ENCODE assay signal across 8 cellular contexts in the genomic region with DNA sequence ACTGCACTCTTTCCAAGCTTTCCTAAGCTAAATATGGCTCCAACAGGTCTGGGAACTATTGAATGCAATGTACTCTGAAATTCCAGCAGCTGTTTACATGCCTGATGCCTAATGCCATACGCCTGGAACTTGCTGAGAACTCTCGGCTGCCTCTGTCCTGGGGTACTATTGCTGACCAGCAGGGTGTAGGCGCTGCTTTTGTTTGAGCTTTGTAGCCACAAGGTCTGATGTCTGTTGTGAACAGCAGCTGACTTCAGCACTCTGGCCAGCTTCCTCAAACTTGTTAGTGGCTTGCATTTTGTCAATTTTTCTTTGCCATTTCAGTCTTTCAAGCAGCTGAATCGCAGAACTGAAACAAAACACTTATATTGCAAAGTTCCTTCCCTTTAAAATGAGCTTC. TPM values are rescaled to one million over a fixed set of nuclear protein-coding genes. Genes with fewer than 3 reads are reported as not detected.
DNase-seq lines count a peak whose midpoint lies in the region; ATAC-seq and TF ChIP-seq lines count a peak whose summit lies in the region.

No MANE protein-coding gene starts in this region.

- H4K20me1 ChIP-seq in MM.1S (ENCODE audit: insufficient read depth, low read length): no peaks in the 10 kb centered on the region

- no peaks in the 10 kb centered on the region for H3K36me3 ChIP-seq in MM.1S (replicated peaks; ENCODE audit: insufficient read depth, low read length)
- no peaks in the 10 kb centered on the region for H3K36me3 ChIP-seq in lower lobe of right lung

- no peak overlapping the region for H3K4me2 ChIP-seq in MM.1S (ENCODE audit: low read depth, low read length)

- no peak overlapping the region for H3K9ac ChIP-seq in MM.1S (ENCODE audit: low read length)

- H3K4me1 ChIP-seq in MM.1S (ENCODE audit: low read length) (peaks cover 7% of the 10 kb centered on the region), lower lobe of right lung (peaks cover 9% of the 10 kb centered on the region)

- no peak overlapping the region for H3K27ac ChIP-seq in MM.1S (ENCODE audit: low read length)
- no peak overlapping the region for H3K27ac ChIP-seq in lower lobe of right lung

- no peak overlapping the region for H2AFZ ChIP-seq in MM.1S (ENCODE audit: low read length)

- no peaks in the 10 kb centered on the region for H3K9me3 ChIP-seq in MM.1S (replicated peaks; ENCODE audit: insufficient read depth, low read length)
- H3K9me3 ChIP-seq in lower lobe of right lung: no peaks in the 10 kb centered on the region

- H3F3A ChIP-seq in MM.1S (ENCODE audit: insufficient read depth, low read length): no peaks in the 10 kb centered on the region

- ATAC-seq in lower lobe of right lung (peak; percentile 66 to 71), HG03196 (IDR thresholded peaks at IDR 0.05; ENCODE audit: unreplicated experiment) (no peak), HG03354 (IDR thresholded peaks at IDR 0.05; ENCODE audit: poor library complexity, severe bottlenecking, unreplicated experiment) (no peak)

- H3K79me2 ChIP-seq in MM.1S (ENCODE audit: low read length): no peaks in the 10 kb centered on the region

- peaks cover 5% of the 10 kb centered on the region; the same call in 1 of the 2 replicates for H3K27me3 ChIP-seq in MM.1S (replicated peaks; ENCODE audit: insufficient read depth, low read length)
- H3K27me3 ChIP-seq in lower lobe of right lung (ENCODE audit: low read depth): peaks cover 4% of the 10 kb centered on the region

- intact Hi-C loops in lower lobe of right lung (cut with DNase I): no loop called here

- H3K9me2 ChIP-seq in MM.1S (replicated peaks; ENCODE audit: insufficient read depth, low read length): no peaks in the 10 kb centered on the region

- H3K4me3 ChIP-seq in GM12864 (ENCODE audit: low read depth, low read length): no peak overlapping the region
- H3K4me3 ChIP-seq in MM.1S (ENCODE audit: low read length): no peak overlapping the region
- H3K4me3 ChIP-seq in choroid plexus epithelial cell (ENCODE audit: low read depth, low read length): no peak overlapping the region
- no peak overlapping the region for H3K4me3 ChIP-seq in lower lobe of right lung

- TF ChIP-seq CTCF in GM12864 (IDR thresholded peaks at IDR 0.05; ENCODE audit: low read depth, low read length, missing control alignments): peak; percentile 19
- TF ChIP-seq CTCF in MM.1S (IDR thresholded peaks at IDR 0.05; ENCODE audit: low read length): peak; percentile 15
- TF ChIP-seq CTCF in choroid plexus epithelial cell (conservative IDR thresholded peaks at IDR 0.05; ENCODE audit: low read depth, low read length): peak; percentile 60
- peak; percentile 46 for TF ChIP-seq CTCF in lower lobe of right lung (IDR thresholded peaks at IDR 0.05)

- DNase-seq in GM12864 (ENCODE audit: low read depth): no peak
- peak; percentile 50 for DNase-seq in MM.1S
- DNase-seq in choroid plexus epithelial cell (ENCODE audit: low read depth): peak; percentile 70
- no peak for DNase-seq in lower lobe of right lung
- DNase-seq in NCI-H2196 treated with DMSO at 0.1 percent for 48 hours (lab: John Stamatoyannopoulos, UW; ENCODE audit: unreplicated experiment): no peak
- DNase-seq in stimulated activated CD4-positive, alpha-beta T cell treated with anti-CD3 and anti-CD28 coated beads, Interleukin-2, amount 100 ng/mL, for 24 hours: no peak

RNA-seq across cellular contexts. Expression of gene SAYSD1, which starts 26.7 kb away (rescaled TPM):
- total RNA-seq in lower lobe of right lung: 15.5 TPM

RNA-seq across cellular contexts. Expression of gene GLP1R, which starts 39.8 kb away (rescaled TPM):
- total RNA-seq in lower lobe of right lung: 0.35 TPM

Comparison
In these comparisons a context has a peak if more than half of its experiments do, and no peak if none do; other contexts are left out.
1. DNase-seq: peak in MM.1S (single experiment) and choroid plexus epithelial cell (single experiment); none in GM12864 (single experiment), lower lobe of right lung (single experiment), NCI-H2196 treated with DMSO at 0.1 percent for 48 hours (single experiment) and stimulated activated CD4-positive, alpha-beta T cell treated with anti-CD3 and anti-CD28 coated beads, Interleukin-2, amount 100 ng/mL, for 24 hours (0 of 2).
2. ATAC-seq: peak in lower lobe of right lung (2 of 2); none in HG03196 (single experiment) and HG03354 (single experiment).
3. Peak in every context shown above with its lines, with median percentiles within 50 percentile points of each other: CTCF ChIP-seq.